17 cellular contexts compared by ENCODE assay signal in the genomic region with DNA sequence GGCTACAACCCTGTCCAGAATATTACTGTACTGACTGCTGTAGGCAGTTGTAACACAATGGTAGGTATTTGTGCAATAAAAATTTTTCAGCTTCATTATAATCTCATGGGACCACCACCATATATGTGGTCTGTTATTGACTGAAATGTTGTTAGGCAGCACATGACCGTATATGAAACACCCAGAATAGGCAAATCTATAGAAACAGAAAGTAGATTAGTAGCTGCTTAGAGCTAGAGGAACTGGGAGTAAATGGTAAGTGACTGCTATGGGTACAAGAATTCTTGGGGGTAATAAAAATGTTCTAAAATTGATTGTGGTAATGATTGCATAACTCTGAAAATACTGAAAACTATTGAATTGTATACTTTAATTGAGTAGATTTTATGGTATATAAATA.
DNase-seq lines count a peak whose midpoint lies in the region; ATAC-seq, FAIRE-seq and TF ChIP-seq lines count a peak whose summit lies in the region.
"Had no signal": no experiment of that assay in that cellular context is flagged by ENCODE, and none has a peak within 500 bp of the region (broad histone marks: within the 10 kb centered on the region; RNA-seq: fewer than 3 reads in every experiment).

No MANE protein-coding gene starts in this region.

- POLR2A ChIA-PET in GM12878 (lab: Charles Lee) = no interaction called here
- POLR2A ChIA-PET in PC-3 (lab: Charles Lee; ENCODE audit: unreplicated experiment) = no interaction called here

- TF ChIP-seq EP300 in GM12878 (IDR thresholded peaks at IDR 0.05; ENCODE audit: borderline replicate concordance in 1 of 2, control insufficient read depth in 1 of 2, low read depth in 2 of 2, low read length in 2 of 2) = no peak

- DNase-seq in GM12878 (ENCODE audit: low read depth, low spot score) = no peak
- no peak for DNase-seq in activated CD4-positive, alpha-beta T cell treated with anti-CD3 and anti-CD28 coated beads for 1 hour
- DNase-seq in mesenteric fat pad (ENCODE audit: low spot score) = no peak
- DNase-seq in PC-3 = no peak
- DNase-seq in NCI-H187 treated with DMSO at 0.1 percent for 48 hours (lab: John Stamatoyannopoulos, UW) = no peak
- DNase-seq: central memory CD4-positive, alpha-beta T cell; foreskin melanocyte; immature natural killer cell; Kasumi-1; NCI-H2029; nucleus accumbens; SHP77 treated with DMSO at 0.1 percent for 48 hours had no signal

- WGBS in GM12878 (ENCODE audit: insufficient coverage, insufficient replicate concordance, low lambda C conversion rate, missing lambda C conversion rate) = 0% methylated on average over 1 of the region's 1 CpG

- H3K4me2 ChIP-seq in GM12878 (ENCODE audit: control insufficient read depth, insufficient read depth) = no peak overlapping the region
- H3K4me2 ChIP-seq in PC-3 (ENCODE audit: low read length) = no peak overlapping the region

- H3K9ac ChIP-seq in GM12878 (ENCODE audit: control insufficient read depth, insufficient read depth, low read length) (no peak overlapping the region), PC-3 (ENCODE audit: low read length) (no peak overlapping the region)

- CTCF ChIA-PET in GM12878 (lab: Yijun Ruan, JAX) = no interaction called here
- CTCF ChIA-PET in PC-3 (lab: Charles Lee) = no interaction called here

- no peaks in the 10 kb centered on the region for H3K79me2 ChIP-seq in GM12878 (ENCODE audit: control insufficient read depth, insufficient read depth, low read length)
- no peaks in the 10 kb centered on the region for H3K79me2 ChIP-seq in PC-3 (ENCODE audit: low read length)

- H2AFZ ChIP-seq in GM12878 (ENCODE audit: control insufficient read depth, low read depth, low read length) = no peak overlapping the region
- H2AFZ ChIP-seq in PC-3 (ENCODE audit: low read length) = no peak overlapping the region

- SMC1A ChIA-PET in GM12878 (lab: Charles Lee; ENCODE audit: uncharacterized antibody, unreplicated experiment) = no interaction called here

- in situ Hi-C loops in GM12878 (cut with MboI) = no loop called here

- peaks cover 4% of the 10 kb centered on the region; the same call in 1 of the 2 replicates for H3K4me1 ChIP-seq in GM12878 (ENCODE audit: control insufficient read depth, insufficient read depth, low read length)
- H3K4me1 ChIP-seq in PC-3 (ENCODE audit: insufficient read depth, low read length) = peaks cover 14% of the 10 kb centered on the region
- H3K4me1 ChIP-seq: HAP-1 had no signal

- no peaks in the 10 kb centered on the region for H3K36me3 ChIP-seq in GM12878 (ENCODE audit: control insufficient read depth in 2 of 2, insufficient read depth in 2 of 2, low read length in 1 of 2)
- H3K36me3 ChIP-seq in PC-3 (ENCODE audit: low read depth, low read length) = no peaks in the 10 kb centered on the region
- H3K36me3 ChIP-seq: HAP-1 had no signal

- intact Hi-C loops in GM12878 (cut with micrococcal nuclease; ENCODE audit: unreplicated experiment) = no loop called here
- intact Hi-C loops in PC-3 (cut with micrococcal nuclease) = no loop called here

- RAD21 ChIA-PET in GM12878 (lab: Charles Lee; ENCODE audit: unreplicated experiment) = no interaction called here

- BruUV-seq in GM12878 (replicated peaks; lab: Mats Ljungman, UMichigan) = no TSS peak
- BruUV-seq in PC-3 (replicated peaks; lab: Mats Ljungman, UMichigan) = no TSS peak

- no peaks in the 10 kb centered on the region for H3K9me2 ChIP-seq in PC-3 (replicated peaks; ENCODE audit: low read length)

- H3K4me3 ChIP-seq in GM12878 = no peak overlapping the region
- no peak overlapping the region for H3K4me3 ChIP-seq in PC-3 (ENCODE audit: low read length)
- H3K4me3 ChIP-seq: HAP-1 had no signal

- no peak for TF ChIP-seq RAD21 in GM12878 (IDR thresholded peaks at IDR 0.05; ENCODE audit: insufficient read depth, low read depth, low read length)

- H3K27me3 ChIP-seq in GM12878 (replicated peaks in 1 of 2; ENCODE audit: control insufficient read depth in 2 of 2, insufficient read depth in 2 of 2, low read length in 1 of 2) = no peaks in the 10 kb centered on the region; a peak in 1 of 4 replicates
- H3K27me3 ChIP-seq in PC-3 (ENCODE audit: low read length) = no peaks in the 10 kb centered on the region

- H4K20me1 ChIP-seq in GM12878 (ENCODE audit: control insufficient read depth, insufficient read depth) (no peaks in the 10 kb centered on the region), PC-3 (ENCODE audit: low read length) (no peaks in the 10 kb centered on the region)

- H3K9me3 ChIP-seq in GM12878 (replicated peaks; ENCODE audit: control insufficient read depth, insufficient read depth, low read length) (no peaks in the 10 kb centered on the region), PC-3 (ENCODE audit: low read length) (no peaks in the 10 kb centered on the region)
- H3K9me3 ChIP-seq: HAP-1 had no signal

- TF ChIP-seq CTCF in GM12878 (IDR thresholded peaks at IDR 0.05 in 2 of 3, conservative IDR thresholded peaks at IDR 0.05 in 1 of 3; ENCODE audit: control insufficient read depth in 2 of 3, extremely low read depth in 1 of 3, insufficient read depth in 1 of 3, low read depth in 3 of 3, low read length in 3 of 3) (no peak), PC-3 (conservative IDR thresholded peaks at IDR 0.05; ENCODE audit: low read depth, low read length) (no peak)

- H3K27ac ChIP-seq in GM12878 (ENCODE audit: control insufficient read depth, insufficient read depth) = no peak overlapping the region
- H3K27ac ChIP-seq in PC-3 (ENCODE audit: low read length) = no peak overlapping the region

- no peak for TF ChIP-seq POLR2A in GM12878 (IDR thresholded peaks at IDR 0.05; ENCODE audit: low read depth, low read length)

- FAIRE-seq in GM12878 (lab: Jason Lieb, UNC) = no peak
- FAIRE-seq: GM12892 had no signal

- peak; percentile 58 for ATAC-seq in GM19025 (IDR thresholded peaks at IDR 0.05; ENCODE audit: low read depth, unreplicated experiment)
- ATAC-seq in HG02588 (IDR thresholded peaks at IDR 0.05; ENCODE audit: unreplicated experiment) = peak; percentile 57
- peak; percentile 87 for ATAC-seq in HG03342 (IDR thresholded peaks at IDR 0.05; ENCODE audit: unreplicated experiment)
- ATAC-seq in GM12878 = peak; percentile 47; the same call in 2 of the 3 replicates
- no peak for ATAC-seq in PC-3

- no peaks in the 10 kb centered on the region for H3F3A ChIP-seq in PC-3 (ENCODE audit: low read length, unreplicated experiment)

TF ChIP-seq in GM12878, 131 proteins besides CTCF, POLR2A, EP300 and RAD21:
- TF ChIP-seq SPI1 (IDR thresholded peaks at IDR 0.05; ENCODE audit: borderline replicate concordance, insufficient read depth, low read depth, low read length) = peak; percentile 70; the same call in 1 of the 2 replicates
- TF ChIP-seq POU2F2 (IDR thresholded peaks at IDR 0.05; ENCODE audit: borderline replicate concordance, low read depth, low read length) = no peak
